Comparison of ENCODE assay signal across 11 cellular contexts in the genomic region with DNA sequence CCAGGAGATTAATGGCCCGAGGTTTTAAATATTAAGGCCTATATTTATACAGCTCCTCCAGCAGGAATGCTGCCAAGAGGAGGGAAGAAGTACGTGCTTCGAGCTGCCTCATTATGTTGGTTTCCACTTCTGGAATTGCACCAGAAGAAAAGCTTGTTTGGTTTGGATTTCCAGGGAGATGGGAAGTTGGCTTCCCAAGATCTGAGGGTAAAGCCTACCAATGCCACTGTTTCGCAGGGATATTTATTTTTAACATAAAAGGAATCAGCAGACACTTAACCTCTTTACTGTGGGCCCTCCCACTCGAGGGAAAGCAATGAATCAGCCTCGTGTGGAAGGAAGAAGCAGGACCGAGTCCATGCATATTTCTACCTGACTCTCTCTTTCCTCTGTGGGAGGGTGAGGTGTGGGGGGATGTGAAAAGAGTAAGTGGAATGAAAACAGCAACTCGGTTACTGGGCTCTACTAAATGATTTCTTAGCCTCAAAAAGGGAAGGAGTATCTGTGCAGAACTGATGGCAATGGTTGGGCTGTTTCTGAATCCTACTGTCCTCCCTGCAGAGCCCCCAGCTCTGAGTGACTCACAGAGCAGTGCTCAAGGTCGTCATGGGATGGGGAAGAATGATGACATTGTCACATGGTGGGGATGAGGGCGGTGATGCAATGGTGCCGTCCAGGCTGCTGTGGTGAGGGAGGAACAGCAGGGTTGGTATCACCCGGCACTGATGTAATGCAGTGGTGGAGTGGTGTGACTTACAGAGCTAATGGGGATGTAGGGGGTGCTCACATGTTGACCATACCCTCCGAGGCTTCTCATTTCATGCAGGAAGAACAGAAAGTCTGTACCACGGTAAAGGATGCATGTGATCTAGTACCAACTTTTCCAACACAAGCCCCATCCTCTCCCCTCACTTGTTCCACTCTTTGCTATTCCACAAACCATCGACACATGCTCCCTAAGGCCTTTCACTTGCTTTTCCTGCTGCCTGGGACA.
DNase-seq lines count a peak whose midpoint lies in the region; ATAC-seq, FAIRE-seq and TF ChIP-seq lines count a peak whose summit lies in the region.
"Had no signal": no experiment of that assay in that cellular context is flagged by ENCODE, and none has a peak within 500 bp of the region (broad histone marks: within the 10 kb centered on the region; RNA-seq: fewer than 3 reads in every experiment).

No MANE protein-coding gene starts in this region.

- H3K27me3 Mint-ChIP-seq in activated CD4-positive, alpha-beta T cell treated with anti-CD3 and anti-CD28 coated beads for 36 hours, result no peaks in the 10 kb centered on the region
- no peaks in the 10 kb centered on the region for H3K27me3 Mint-ChIP-seq in activated T-cell treated with anti-CD3 and anti-CD28 coated beads, Interleukin-2, amount 50 U/mL, for 24 hours
- H3K27me3 Mint-ChIP-seq in stimulated activated naive CD8-positive, alpha-beta T cell treated with anti-CD3 and anti-CD28 coated beads, Interleukin-15, Interleukin-2, amounts not matched to agents 100 ng/mL and 50 ng/mL, for 24 hours, result no peaks in the 10 kb centered on the region

- H3K4me3 ChIP-seq in right cardiac atrium (ENCODE audit: low read length) (no peak overlapping the region), WERI-Rb-1 (ENCODE audit: low read depth, low read length) (no peak overlapping the region)

- TF ChIP-seq POLR2A in GM12891 (IDR thresholded peaks at IDR 0.05; ENCODE audit: low read depth, low read length), result no peak

- H3K27ac ChIP-seq in right cardiac atrium (ENCODE audit: low read length) (peak overlapping the region; percentile 13), WERI-Rb-1 (no peak overlapping the region)
- H3K27ac ChIP-seq: C4-2B had no signal

- POLR2A ChIA-PET in activated CD4-positive, alpha-beta T cell treated with anti-CD3 and anti-CD28 coated beads for 36 hours (lab: Charles Lee), result no interaction called here

- 39% methylated on average over 15 of the region's 15 CpGs for WGBS in right cardiac atrium

- intact Hi-C loops in activated CD4-positive, alpha-beta T cell treated with anti-CD3 and anti-CD28 coated beads for 36 hours (cut with DNase I, micrococcal nuclease), result loop anchor here (1.0 to 5.0 kb wide), 5 partner anchors 28 to 58 kb away; no protein-coding TSS in a partner anchor
- intact Hi-C loops in right cardiac atrium (cut with DNase I), result no loop called here

- H3K4me3 Mint-ChIP-seq in activated CD4-positive, alpha-beta T cell treated with anti-CD3 and anti-CD28 coated beads for 36 hours, result no peak overlapping the region
- no peak overlapping the region for H3K4me3 Mint-ChIP-seq in activated T-cell treated with anti-CD3 and anti-CD28 coated beads, Interleukin-2, amount 50 U/mL, for 24 hours
- H3K4me3 Mint-ChIP-seq in stimulated activated naive CD8-positive, alpha-beta T cell treated with anti-CD3 and anti-CD28 coated beads, Interleukin-15, Interleukin-2, amounts not matched to agents 100 ng/mL and 50 ng/mL, for 24 hours, result no peak overlapping the region

- H3K9me3 ChIP-seq in right cardiac atrium (ENCODE audit: control insufficient read depth, low read length) (no peaks in the 10 kb centered on the region), WERI-Rb-1 (ENCODE audit: severe bottlenecking) (no peaks in the 10 kb centered on the region)

- no peak for FAIRE-seq in GM12891 (lab: Jason Lieb, UNC)

- peak; percentile 81 for DNase-seq in activated CD4-positive, alpha-beta T cell treated with anti-CD3 and anti-CD28 coated beads for 36 hours
- DNase-seq in activated CD4-positive, alpha-beta T cell treated with anti-CD3 and anti-CD28 coated beads, Interleukin-2, amount 50 U/mL, for 4 hours, result no peak
- peak; percentile 50 for DNase-seq in activated T-cell treated with anti-CD3 and anti-CD28 coated beads, Interleukin-2, amount 50 U/mL, for 24 hours
- DNase-seq in right cardiac atrium (peak in 2 of 3 donors; percentile 37 to 53), WERI-Rb-1 (no peak), GM12891 (ENCODE audit: insufficient read length, low spot score) (no peak)

- H3K27ac Mint-ChIP-seq in activated CD4-positive, alpha-beta T cell treated with anti-CD3 and anti-CD28 coated beads for 36 hours, result peak overlapping the region; percentile 90
- H3K27ac Mint-ChIP-seq in activated T-cell treated with anti-CD3 and anti-CD28 coated beads, Interleukin-2, amount 50 U/mL, for 24 hours, result peak overlapping the region; percentile 84
- H3K27ac Mint-ChIP-seq in stimulated activated naive CD8-positive, alpha-beta T cell treated with anti-CD3 and anti-CD28 coated beads, Interleukin-15, Interleukin-2, amounts not matched to agents 100 ng/mL and 50 ng/mL, for 24 hours, result peak overlapping the region; percentile 77

- peaks cover 58% of the 10 kb centered on the region for H3K4me1 Mint-ChIP-seq in activated CD4-positive, alpha-beta T cell treated with anti-CD3 and anti-CD28 coated beads for 36 hours
- H3K4me1 Mint-ChIP-seq in activated T-cell treated with anti-CD3 and anti-CD28 coated beads, Interleukin-2, amount 50 U/mL, for 24 hours (ENCODE audit: low read depth), result peaks cover 53% of the 10 kb centered on the region
- peaks cover 28% of the 10 kb centered on the region for H3K4me1 Mint-ChIP-seq in stimulated activated naive CD8-positive, alpha-beta T cell treated with anti-CD3 and anti-CD28 coated beads, Interleukin-15, Interleukin-2, amounts not matched to agents 100 ng/mL and 50 ng/mL, for 24 hours (ENCODE audit: low read depth)

- H3K4me1 ChIP-seq in right cardiac atrium (ENCODE audit: control insufficient read depth, insufficient read depth, low read length), result no peaks in the 10 kb centered on the region

- H3K27me3 ChIP-seq in right cardiac atrium (ENCODE audit: control insufficient read depth, insufficient read depth) (no peaks in the 10 kb centered on the region), WERI-Rb-1 (ENCODE audit: insufficient read depth, low read depth, severe bottlenecking) (peaks cover 89% of the 10 kb centered on the region)

- peaks cover 3% of the 10 kb centered on the region for H3K36me3 Mint-ChIP-seq in activated CD4-positive, alpha-beta T cell treated with anti-CD3 and anti-CD28 coated beads for 36 hours (ENCODE audit: low read depth)
- no peaks in the 10 kb centered on the region for H3K36me3 Mint-ChIP-seq in activated T-cell treated with anti-CD3 and anti-CD28 coated beads, Interleukin-2, amount 50 U/mL, for 24 hours (ENCODE audit: low read depth)
- no peaks in the 10 kb centered on the region for H3K36me3 Mint-ChIP-seq in stimulated activated naive CD8-positive, alpha-beta T cell treated with anti-CD3 and anti-CD28 coated beads, Interleukin-15, Interleukin-2, amounts not matched to agents 100 ng/mL and 50 ng/mL, for 24 hours (ENCODE audit: low read depth)

- H3K9me3 Mint-ChIP-seq in activated CD4-positive, alpha-beta T cell treated with anti-CD3 and anti-CD28 coated beads for 36 hours (ENCODE audit: low read depth), result no peaks in the 10 kb centered on the region
- H3K9me3 Mint-ChIP-seq in activated T-cell treated with anti-CD3 and anti-CD28 coated beads, Interleukin-2, amount 50 U/mL, for 24 hours, result no peaks in the 10 kb centered on the region
- no peaks in the 10 kb centered on the region for H3K9me3 Mint-ChIP-seq in stimulated activated naive CD8-positive, alpha-beta T cell treated with anti-CD3 and anti-CD28 coated beads, Interleukin-15, Interleukin-2, amounts not matched to agents 100 ng/mL and 50 ng/mL, for 24 hours

- no peaks in the 10 kb centered on the region for H3K36me3 ChIP-seq in WERI-Rb-1

- CTCF ChIA-PET in activated CD4-positive, alpha-beta T cell treated with anti-CD3 and anti-CD28 coated beads for 36 hours (lab: Charles Lee), result interaction anchor here (0.6 kb wide), 1 partner anchor 454 kb away, joined by 4 read pairs; no protein-coding TSS in a partner anchor

- peak; percentile 77 for ATAC-seq in activated CD4-positive, alpha-beta T cell treated with anti-CD3 and anti-CD28 coated beads for 36 hours
- peak; percentile 52 to 73 for ATAC-seq in right cardiac atrium
- ATAC-seq in HG02588 (IDR thresholded peaks at IDR 0.05; ENCODE audit: unreplicated experiment), result no peak
- ATAC-seq: HCT116, Panc1 had no signal

- no peak for TF ChIP-seq CTCF in WERI-Rb-1 (IDR thresholded peaks at IDR 0.05; ENCODE audit: low read depth, low read length)

TF ChIP-seq in GM12891, 5 proteins besides CTCF, POLR2A, EP300 and RAD21:
- TF ChIP-seq PAX5 (IDR thresholded peaks at IDR 0.05; ENCODE audit: insufficient read depth, low read length, severe bottlenecking) (no peak), SPI1 (IDR thresholded peaks at IDR 0.05; ENCODE audit: low read depth, low read length) (no peak), TAF1 (IDR thresholded peaks at IDR 0.05; ENCODE audit: low read depth, low read length) (no peak), POU2F2 (IDR thresholded peaks at IDR 0.05; ENCODE audit: low read depth, low read length) (no peak), POLR2AphosphoS5 (IDR thresholded peaks at IDR 0.05; ENCODE audit: low read depth, low read length) (no peak)

Comparison
In these comparisons a context has a peak if more than half of its experiments do, and no peak if none do; other contexts are left out.
1. DNase-seq: peak in activated CD4-positive, alpha-beta T cell treated with anti-CD3 and anti-CD28 coated beads for 36 hours (single experiment), activated T-cell treated with anti-CD3 and anti-CD28 coated beads, Interleukin-2, amount 50 U/mL, for 24 hours (single experiment) and right cardiac atrium (2 of 3); none in activated CD4-positive, alpha-beta T cell treated with anti-CD3 and anti-CD28 coated beads, Interleukin-2, amount 50 U/mL, for 4 hours (0 of 2), WERI-Rb-1 (single experiment) and GM12891 (single experiment).
2. intact Hi-C loops: an anchor here in activated CD4-positive, alpha-beta T cell treated with anti-CD3 and anti-CD28 coated beads for 36 hours (1.0 to 5.0 kb wide); none called in right cardiac atrium.
3. Peak in every context shown above with its lines, with median percentiles within 50 percentile points of each other: H3K27ac Mint-ChIP-seq.